In genomic region chr6:17705778-17706579, GRCh38 we compare ENCODE assay signal across 8 cellular contexts.
A peak's percentile ranks its signal among the peaks of the same experiment; 100 is the strongest.
DNase-seq lines count a peak whose midpoint lies in the region; ATAC-seq lines count a peak whose summit lies in the region.

No MANE protein-coding gene starts in this region.

- H3K9me3 Mint-ChIP-seq in memory B cell = no peaks in the 10 kb centered on the region

- H3K4me3 ChIP-seq in ACC112 (ENCODE audit: low read depth, low read length) = peak overlapping the region; percentile 97
- H3K4me3 ChIP-seq in duodenal mucosa (ENCODE audit: low read depth in 1 of 2, low read length in 2 of 2) = peak overlapping the region; percentile 70 to 88

- H3K9ac ChIP-seq in duodenal mucosa (ENCODE audit: low read depth in 1 of 2, low read length in 2 of 2) = peak overlapping the region; percentile 90 to 93

- peak; percentile 82 for DNase-seq in NCI-H226
- peak; percentile 77 for DNase-seq in activated CD4-positive, alpha-beta T cell treated with anti-CD3 and anti-CD28 coated beads, Interleukin-2, amount 50 U/mL, for 1 hour
- DNase-seq in memory B cell (ENCODE audit: low spot score in 2 of 2) = peak; percentile 81 to 86
- peak; percentile 87 to 88 for DNase-seq in stimulated activated CD8-positive, alpha-beta memory T cell treated with anti-CD3 and anti-CD28 coated beads, Interleukin-15, amount 100 ng/mL, for 48 hours (ENCODE audit: low read depth in 2 of 2)

- no peaks in the 10 kb centered on the region for H3K9me3 ChIP-seq in duodenal mucosa (ENCODE audit: control insufficient read depth in 1 of 2, low read length in 2 of 2)

- no peaks in the 10 kb centered on the region for H3K36me3 ChIP-seq in ACC112 (ENCODE audit: insufficient read depth, low read length)
- no peaks in the 10 kb centered on the region for H3K36me3 ChIP-seq in duodenal mucosa (ENCODE audit: control insufficient read depth in 1 of 2, insufficient read depth in 2 of 2, low read length in 2 of 2)

- peaks cover 20% of the 10 kb centered on the region for H3K4me1 Mint-ChIP-seq in memory B cell

- peak overlapping the region; percentile 97 for H3K27ac ChIP-seq in ACC112 (ENCODE audit: low read depth, low read length)
- H3K27ac ChIP-seq in duodenal mucosa (ENCODE audit: low read depth, low read length) = peak overlapping the region; percentile 100

- H3K27ac Mint-ChIP-seq in memory B cell = peak overlapping the region; percentile 94

- H3K27me3 Mint-ChIP-seq in memory B cell = no peaks in the 10 kb centered on the region

- ATAC-seq in GM18517 (IDR thresholded peaks at IDR 0.05; ENCODE audit: unreplicated experiment) = peak; percentile 45
- ATAC-seq in HG03025 (IDR thresholded peaks at IDR 0.05; ENCODE audit: low FRiP score, unreplicated experiment) = peak; percentile 57
- peak; percentile 73 for ATAC-seq in memory B cell (ENCODE audit: low read depth)

- peaks cover 52% of the 10 kb centered on the region for H3K79me2 ChIP-seq in ACC112 (ENCODE audit: control insufficient read depth, insufficient read depth, low read length, unreplicated experiment)

- H3K4me1 ChIP-seq in ACC112 (ENCODE audit: control insufficient read depth, insufficient read depth, low read length, unreplicated experiment) (peaks cover 39% of the 10 kb centered on the region), duodenal mucosa (ENCODE audit: control insufficient read depth in 1 of 2, insufficient read depth in 2 of 2, low read length in 2 of 2) (peaks cover 13 to 20% of the 10 kb centered on the region in 2 donors)

- no peaks in the 10 kb centered on the region for H3K27me3 ChIP-seq in ACC112 (ENCODE audit: insufficient read depth, low read length)
- H3K27me3 ChIP-seq in duodenal mucosa (ENCODE audit: control insufficient read depth in 1 of 2, insufficient read depth in 2 of 2, low read length in 2 of 2) = no peaks in the 10 kb centered on the region

- H2AFZ ChIP-seq in ACC112 (ENCODE audit: low read length, unreplicated experiment) = peak overlapping the region; percentile 75

- H3K36me3 Mint-ChIP-seq in memory B cell = peaks cover 2% of the 10 kb centered on the region

- peak overlapping the region; percentile 88 for H3K4me3 Mint-ChIP-seq in memory B cell

Comparison
In these comparisons a context has a peak if more than half of its experiments do, and no peak if none do; other contexts are left out.
1. Peak in every context shown above with its lines: DNase-seq, ATAC-seq, H3K4me3 ChIP-seq and H3K27ac ChIP-seq.